In the genomic region with DNA sequence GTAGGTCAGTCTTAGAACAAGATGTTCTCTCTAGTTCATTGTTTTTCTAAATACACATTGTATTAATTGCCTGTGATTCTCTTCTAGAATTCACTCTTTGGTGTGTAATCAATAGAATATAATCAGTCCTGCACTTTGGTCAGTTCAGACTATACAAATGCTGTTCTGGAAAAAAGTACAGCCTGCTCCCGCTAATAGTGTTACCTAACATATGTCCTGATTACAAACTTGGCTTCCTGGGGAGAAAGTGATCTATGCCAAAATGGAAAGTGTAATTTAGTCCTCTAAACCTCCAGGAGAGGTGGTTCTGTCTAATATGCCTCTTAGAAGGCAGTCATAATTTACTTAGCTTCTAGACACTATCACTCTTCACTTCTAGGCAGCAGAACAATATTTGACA, we compare ENCODE assay signal across 17 cellular contexts.
"Had no signal": no experiment of that assay in that cellular context is flagged by ENCODE, and none has a peak within 500 bp of the region (broad histone marks: within the 10 kb centered on the region; RNA-seq: fewer than 3 reads in every experiment).

No MANE protein-coding gene starts in this region.

- ATAC-seq: left colon; natural killer cell treated with Interleukin-12 subunit alpha and Interleukin-12 subunit beta and Interleukin-15 and Interleukin-18, amount 100 ng/mL, for 72 hours; stimulated activated naive CD8-positive, alpha-beta T cell treated with anti-CD3 and anti-CD28 coated beads, Interleukin-15, amount 100 ng/mL, for 72 hours; T-helper 17 cell had no signal

- H3K27ac ChIP-seq: thoracic aorta had no signal

- H3K9me3 ChIP-seq: thoracic aorta had no signal

- H3K36me3 ChIP-seq: thoracic aorta had no signal

- DNase-seq: activated B cell treated with CpG ODN at 0.5 μM for 24 hours; activated CD4-positive, alpha-beta T cell treated with anti-CD3 and anti-CD28 coated beads, Interleukin-2, amount 10 ng/mL, durations not matched to agents 24 days and 14 days; activated CD8-positive, alpha-beta memory T cell treated with anti-CD3 and anti-CD28 coated beads for 24 hours; amniotic stem cell; cerebellar nuclear complex; dermis blood vessel endothelial cell; endodermal cell; erythroblast; foreskin fibroblast; left colon; occipital lobe; stimulated activated CD4-positive, alpha-beta T cell treated with anti-CD3 and anti-CD28 coated beads, Interleukin-15, amount 100 ng/mL, for 24 hours; stimulated activated CD4-positive, alpha-beta T cell treated with anti-CD3 and anti-CD28 coated beads, Interleukin-4, amount 100 ng/mL, for 24 hours; stimulated activated naive CD8-positive, alpha-beta T cell treated with anti-CD3 and anti-CD28 coated beads, Interleukin-15, amount 100 ng/mL, for 72 hours; T-helper 17 cell had no signal

- H3K4me3 ChIP-seq: thoracic aorta had no signal
